In the genomic region with DNA sequence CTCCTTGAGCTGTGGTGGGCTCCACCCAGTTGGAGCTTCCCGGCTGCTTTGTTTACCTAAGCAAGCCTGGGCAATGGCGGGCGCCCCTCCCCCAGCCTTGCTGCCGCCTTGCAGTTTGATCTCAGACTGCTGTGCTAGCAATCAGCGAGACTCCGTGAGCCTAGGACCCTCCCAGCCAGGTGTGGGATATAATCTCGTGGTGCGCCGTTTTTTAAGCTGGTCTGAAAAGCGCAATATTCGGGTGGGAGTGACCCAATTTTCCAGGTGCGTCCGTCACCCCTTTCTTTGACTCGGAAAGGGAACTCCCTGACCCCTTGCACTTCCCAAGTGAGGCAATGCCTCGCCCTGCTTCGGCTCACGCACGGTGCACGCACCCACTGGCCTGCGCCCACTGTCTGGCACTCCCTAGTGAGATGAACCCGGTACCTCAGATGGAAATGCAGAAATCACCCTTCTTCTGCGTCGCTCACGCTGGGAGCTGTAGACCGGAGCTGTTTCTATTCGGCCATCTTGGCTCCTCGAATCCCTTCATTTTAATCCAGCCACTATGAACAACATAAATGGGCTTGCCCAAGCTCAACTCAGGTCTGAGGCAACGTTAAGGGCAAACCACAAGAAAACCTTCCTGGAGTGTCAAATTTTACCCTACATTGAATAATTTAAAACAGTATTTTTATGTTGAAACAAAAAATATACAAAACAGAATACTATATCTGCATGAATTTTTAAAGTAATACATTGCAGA, we compare ENCODE assay signal across 7 cellular contexts.
A peak's percentile ranks its signal among the peaks of the same experiment; 100 is the strongest.
DNase-seq lines count a peak whose midpoint lies in the region; TF ChIP-seq lines count a peak whose summit lies in the region.
"Not testable (repeated sequence)": the region's sequence is repeated elsewhere in the genome, so short reads cannot be mapped to it uniquely, and the experiment has no call there.

No MANE protein-coding gene starts in this region.

- not testable (repeated sequence) for H2BK12ac ChIP-seq in H9 (ENCODE audit: insufficient read length, low read depth, low read length)

- peak overlapping the region; percentile 84 to 98 (median 87); a peak in 6 of 7 replicates for H3K27ac Mint-ChIP-seq in H9
- not testable (repeated sequence) for H3K27ac Mint-ChIP-seq in activated CD4-positive, alpha-beta T cell treated with anti-CD3 and anti-CD28 coated beads, Interleukin-2, amount 10 ng/mL, durations not matched to agents 24 days and 14 days
- peak overlapping the region; percentile 58 for H3K27ac Mint-ChIP-seq in endodermal cell
- H3K27ac Mint-ChIP-seq in nephron progenitor cell = peak overlapping the region; percentile 73

- not testable (repeated sequence) for H2BK120ac ChIP-seq in H9 (ENCODE audit: low read depth, low read length, poor library complexity, severe bottlenecking)

- H2BK5ac ChIP-seq in H9 (ENCODE audit: insufficient read length, low read length) = not testable (repeated sequence)

- not testable (repeated sequence) for H2BK20ac ChIP-seq in H9 (ENCODE audit: low read depth, low read length, poor library complexity, severe bottlenecking)

- H3K4ac ChIP-seq in H9 (ENCODE audit: low read depth, low read length) = not testable (repeated sequence)

- not testable (repeated sequence) for H4K5ac ChIP-seq in H9 (ENCODE audit: insufficient read length, low read depth, low read length)

- DNase-seq in DMS53 treated with DMSO at 0.1 percent for 48 hours (lab: John Stamatoyannopoulos, UW; ENCODE audit: unreplicated experiment) = peak; percentile 48
- not testable (repeated sequence) for DNase-seq in H9, endodermal cell, nephron progenitor cell
- peak; percentile 20 for DNase-seq in HuH-7 (ENCODE audit: low spot score)
- DNase-seq in NCI-H748 treated with DMSO at 0.1 percent for 48 hours (lab: John Stamatoyannopoulos, UW) = peak; percentile 28
- DNase-seq in activated CD4-positive, alpha-beta T cell treated with anti-CD3 and anti-CD28 coated beads, Interleukin-2, amount 10 ng/mL, durations not matched to agents 24 days and 14 days = peak; percentile 31

- not testable (repeated sequence) for H3K27ac ChIP-seq in H9 (ENCODE audit: insufficient read length, low read depth, low read length); endodermal cell (ENCODE audit: low read depth, low read length)

- not testable (repeated sequence) for H3K4me1 ChIP-seq in H9 (ENCODE audit: insufficient read depth, low read length); endodermal cell (ENCODE audit: control insufficient read depth, insufficient read depth, low read length)

- not testable (repeated sequence) for H3K23me2 ChIP-seq in H9 (ENCODE audit: insufficient read length, low read depth, low read length, poor library complexity, severe bottlenecking)

- H2AFZ ChIP-seq in H9 (ENCODE audit: low read length) = not testable (repeated sequence)

- H3T11ph ChIP-seq in H9 (ENCODE audit: low read length) = not testable (repeated sequence)

- not testable (repeated sequence) for H3K9me3 Mint-ChIP-seq in H9; activated CD4-positive, alpha-beta T cell treated with anti-CD3 and anti-CD28 coated beads, Interleukin-2, amount 10 ng/mL, durations not matched to agents 24 days and 14 days; endodermal cell
- peaks cover 16% of the 10 kb centered on the region for H3K9me3 Mint-ChIP-seq in nephron progenitor cell

- H3K23ac ChIP-seq in H9 (ENCODE audit: insufficient read length, low read depth, low read length) = not testable (repeated sequence)

- not testable (repeated sequence) for H2AK5ac ChIP-seq in H9 (ENCODE audit: insufficient read length, low read length)

- TF ChIP-seq CTCF in H9 (conservative IDR thresholded peaks at IDR 0.05); endodermal cell (conservative IDR thresholded peaks at IDR 0.05); nephron progenitor cell (IDR thresholded peaks at IDR 0.05): not testable (repeated sequence)

- not testable (repeated sequence) for H4K91ac ChIP-seq in H9 (ENCODE audit: insufficient read length, low read depth, low read length)

- H3K4me1 Mint-ChIP-seq in H9; activated CD4-positive, alpha-beta T cell treated with anti-CD3 and anti-CD28 coated beads, Interleukin-2, amount 10 ng/mL, durations not matched to agents 24 days and 14 days; endodermal cell; nephron progenitor cell: not testable (repeated sequence)

- H2BK15ac ChIP-seq in H9 (ENCODE audit: low read depth, low read length) = not testable (repeated sequence)

- not testable (repeated sequence) for H3K56ac ChIP-seq in H9 (ENCODE audit: insufficient read length, low read depth, low read length)

- H3K14ac ChIP-seq in H9 (ENCODE audit: insufficient read depth, low read length) = not testable (repeated sequence)

- H3K79me1 ChIP-seq in H9 (ENCODE audit: insufficient read depth, low read depth, low read length, poor library complexity, severe bottlenecking) = not testable (repeated sequence)

- not testable (repeated sequence) for H3K4me3 ChIP-seq in endodermal cell (ENCODE audit: low read length)

- H4K8ac ChIP-seq in H9 (replicated peaks; ENCODE audit: insufficient read length, low read depth, low read length) = not testable (repeated sequence)

- H3K9ac ChIP-seq in H9 (ENCODE audit: extremely low read depth, insufficient read length, low read length) = peak overlapping the region; percentile 20
- not testable (repeated sequence) for H3K9ac ChIP-seq in endodermal cell (ENCODE audit: extremely low read depth, low read length, poor library complexity, severe bottlenecking)

- H3K4me3 Mint-ChIP-seq in H9 (peak overlapping the region; percentile 55 to 64; a peak in 4 of 5 replicates), endodermal cell (peak overlapping the region; percentile 32), nephron progenitor cell (peak overlapping the region; percentile 21)
- not testable (repeated sequence) for H3K4me3 Mint-ChIP-seq in activated CD4-positive, alpha-beta T cell treated with anti-CD3 and anti-CD28 coated beads, Interleukin-2, amount 10 ng/mL, durations not matched to agents 24 days and 14 days

- H3K27me3 Mint-ChIP-seq in H9 (ENCODE audit: low read depth); activated CD4-positive, alpha-beta T cell treated with anti-CD3 and anti-CD28 coated beads, Interleukin-2, amount 10 ng/mL, durations not matched to agents 24 days and 14 days; endodermal cell (ENCODE audit: insufficient read depth); nephron progenitor cell (ENCODE audit: low read depth, poor library complexity): not testable (repeated sequence)

- not testable (repeated sequence) for H3K79me2 ChIP-seq in H9 (ENCODE audit: insufficient read depth, low read length)

- H4K20me1 ChIP-seq in H9 (ENCODE audit: control insufficient read depth, insufficient read depth, insufficient read length) = not testable (repeated sequence)

- no CpG with 5 or more reads among the region's 28 CpGs for WGBS in H9 (ENCODE audit: extremely low coverage, insufficient read length, low lambda C conversion rate)
- 79 to 100% methylated on average over 2 to 18 of the region's 28 CpGs for WGBS in endodermal cell (ENCODE audit: insufficient coverage in 1 of 2, insufficient read length in 1 of 2), 2 experiments

- H3K9me3 ChIP-seq in H9 (ENCODE audit: control insufficient read depth, low read depth, low read length); endodermal cell (ENCODE audit: control insufficient read depth, low read length): not testable (repeated sequence)

- not testable (repeated sequence) for H3K27me3 ChIP-seq in H9 (ENCODE audit: insufficient read depth, low read length); endodermal cell (ENCODE audit: control insufficient read depth, insufficient read depth, low read length, poor library complexity, severe bottlenecking)

- H3K4me2 ChIP-seq in H9 (ENCODE audit: insufficient read depth, insufficient read length, low read length) = not testable (repeated sequence)

- not testable (repeated sequence) for H3K36me3 ChIP-seq in endodermal cell (ENCODE audit: control insufficient read depth, insufficient read depth, low read length)

- H3K36me3 Mint-ChIP-seq in H9 (ENCODE audit: insufficient read depth in 1 of 3, low read depth in 3 of 3); activated CD4-positive, alpha-beta T cell treated with anti-CD3 and anti-CD28 coated beads, Interleukin-2, amount 10 ng/mL, durations not matched to agents 24 days and 14 days (ENCODE audit: low read depth); endodermal cell (ENCODE audit: low read depth); nephron progenitor cell (ENCODE audit: low read depth): not testable (repeated sequence)

- intact Hi-C loops in activated CD4-positive, alpha-beta T cell treated with anti-CD3 and anti-CD28 coated beads, Interleukin-2, amount 10 ng/mL, durations not matched to agents 24 days and 14 days (cut with micrococcal nuclease) = not testable (repeated sequence)

- H3K18ac ChIP-seq in H9 (ENCODE audit: insufficient read length, low read depth, low read length) = not testable (repeated sequence)
